Comparison of ENCODE assay signal across 17 cellular contexts in the genomic region with DNA sequence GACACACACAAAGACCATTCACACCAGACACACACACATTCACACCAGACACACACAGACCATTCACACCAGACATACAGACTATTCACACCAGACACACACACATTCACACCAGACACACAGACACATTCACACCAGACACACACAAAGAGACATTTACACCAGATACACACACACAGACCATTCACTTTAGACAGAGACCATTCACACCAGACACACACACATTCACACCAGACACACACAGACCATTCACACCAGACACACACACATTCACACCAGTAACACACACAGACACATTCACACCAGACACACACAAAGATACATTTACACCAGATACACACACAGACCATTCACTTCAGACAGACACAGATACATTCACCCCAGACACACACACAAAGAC. TPM values are rescaled to one million over a fixed set of nuclear protein-coding genes. Genes with fewer than 3 reads are reported as not detected.
DNase-seq lines count a peak whose midpoint lies in the region; ATAC-seq, FAIRE-seq and TF ChIP-seq lines count a peak whose summit lies in the region.
"Had no signal": no experiment of that assay in that cellular context is flagged by ENCODE, and none has a peak within 500 bp of the region (broad histone marks: within the 10 kb centered on the region; RNA-seq: fewer than 3 reads in every experiment).

No MANE protein-coding gene starts in this region.

- no peak for TF ChIP-seq CTCF in bronchial epithelial cell (IDR thresholded peaks at IDR 0.05; ENCODE audit: insufficient read depth, low read length, severe bottlenecking)

- POLR2A ChIA-PET in T-cell (lab: Charles Lee), result no interaction called here

- no peak overlapping the region for H3K4me3 ChIP-seq in BLaER1 treated with 17β-estradiol and CSF1 and Interleukin-3, amounts not matched to agents 10 nM and 100 nM
- H3K4me3 ChIP-seq in bronchial epithelial cell (ENCODE audit: low read depth, low read length) (no peak overlapping the region), GM23248 (no peak overlapping the region)

- peaks cover 0 to 2% (median 0%) of the 10 kb centered on the region in 11 experiments; a peak in 1 of 22 replicates for H3K9me3 ChIP-seq in BLaER1 treated with 17β-estradiol and CSF1 and Interleukin-3, amounts not matched to agents 10 nM and 100 nM (replicated peaks in 1 of 11)
- H3K9me3 ChIP-seq in GM23248 (ENCODE audit: low read depth), result no peaks in the 10 kb centered on the region

- no peak overlapping the region for H3K27ac ChIP-seq in BLaER1 treated with 17β-estradiol and CSF1 and Interleukin-3, amounts not matched to agents 10 nM and 100 nM
- no peak overlapping the region for H3K27ac ChIP-seq in GM23248
- H3K27ac ChIP-seq: C4-2B had no signal

- no peaks in the 10 kb centered on the region for H3K36me3 Mint-ChIP-seq in T-cell
- H3K36me3 Mint-ChIP-seq: CD4-positive, alpha-beta memory T cell had no signal

- no peaks in the 10 kb centered on the region for H3K79me2 ChIP-seq in GM23248 (ENCODE audit: insufficient read depth)

- H3K27me3 Mint-ChIP-seq in T-cell, result peaks cover 0 to 3% of the 10 kb centered on the region in 2 donors

- no peak for DNase-seq in HTR-8/SVneo (ENCODE audit: insufficient read length, low spot score)
- no peak for DNase-seq in bronchial epithelial cell (ENCODE audit: low read depth)
- DNase-seq in T-cell, result no peak
- DNase-seq in GM23248, result no peak
- DNase-seq: CD4-positive, alpha-beta memory T cell; DMS153; DMS79; GDM1; HCEC 1CT; HFFc6 had no signal

- no peaks in the 10 kb centered on the region for H3K9me2 ChIP-seq in GM23248 (ENCODE audit: insufficient read depth)

- H3K27me3 ChIP-seq in BLaER1 treated with 17β-estradiol and CSF1 and Interleukin-3, amounts not matched to agents 10 nM and 100 nM, result peaks cover 0 to 96% (median 0%) of the 10 kb centered on the region in 11 experiments; a peak in 10 of 22 replicates
- H3K27me3 ChIP-seq in bronchial epithelial cell (ENCODE audit: control insufficient read depth, insufficient read depth, low read length), result no peaks in the 10 kb centered on the region
- H3K27me3 ChIP-seq in GM23248 (replicated peaks; ENCODE audit: insufficient read depth), result peaks cover 26% of the 10 kb centered on the region

- H2AFZ ChIP-seq in GM23248, result no peak overlapping the region

- in situ Hi-C loops in GM23248 (cut with MboI), result no loop called here

- no peak overlapping the region for H3K4me3 Mint-ChIP-seq in T-cell
- H3K4me3 Mint-ChIP-seq: B cell; CD4-positive, alpha-beta memory T cell; HFFc6 had no signal

- no peaks in the 10 kb centered on the region for H3F3A ChIP-seq in GM23248 (ENCODE audit: insufficient read depth)

- no peaks in the 10 kb centered on the region for H3K36me3 ChIP-seq in BLaER1 treated with 17β-estradiol and CSF1 and Interleukin-3, amounts not matched to agents 10 nM and 100 nM
- H3K36me3 ChIP-seq in bronchial epithelial cell (ENCODE audit: control insufficient read depth, insufficient read depth, low read length) (no peaks in the 10 kb centered on the region), GM23248 (ENCODE audit: low read depth) (no peaks in the 10 kb centered on the region)

- H3K4me1 Mint-ChIP-seq in T-cell, result no peaks in the 10 kb centered on the region
- H3K4me1 Mint-ChIP-seq: B cell; CD4-positive, alpha-beta memory T cell had no signal

- no peaks in the 10 kb centered on the region for H3K9me3 Mint-ChIP-seq in T-cell
- H3K9me3 Mint-ChIP-seq: CD4-positive, alpha-beta memory T cell; HFFc6 had no signal

- peaks cover 0 to 22% (median 10%) of the 10 kb centered on the region in 10 experiments; a peak in 11 of 20 replicates for H3K4me1 ChIP-seq in BLaER1 treated with 17β-estradiol and CSF1 and Interleukin-3, amounts not matched to agents 10 nM and 100 nM
- H3K4me1 ChIP-seq in GM23248 (ENCODE audit: insufficient read depth), result no peaks in the 10 kb centered on the region

- H3K27ac Mint-ChIP-seq in T-cell, result no peak overlapping the region
- H3K27ac Mint-ChIP-seq: B cell; CD4-positive, alpha-beta memory T cell; HFFc6 had no signal

- H3K9ac ChIP-seq in BLaER1 treated with 17β-estradiol and CSF1 and Interleukin-3, amounts not matched to agents 10 nM and 100 nM, result no peak overlapping the region
- no peak overlapping the region for H3K9ac ChIP-seq in GM23248

- ATAC-seq in T-cell (replicated peaks in 1 of 4) (no peak), HG03280 (IDR thresholded peaks at IDR 0.05; ENCODE audit: unreplicated experiment) (no peak)

- peaks cover 0 to 49% (median 0%) of the 10 kb centered on the region in 11 experiments; a peak in 5 of 22 replicates for H4K20me1 ChIP-seq in BLaER1 treated with 17β-estradiol and CSF1 and Interleukin-3, amounts not matched to agents 10 nM and 100 nM
- no peaks in the 10 kb centered on the region for H4K20me1 ChIP-seq in GM23248 (ENCODE audit: insufficient read depth)

- peak overlapping the region in 6 of 11 experiments; percentile 26 to 52 (median 36); a peak in 6 of 22 replicates for H3K4me2 ChIP-seq in BLaER1 treated with 17β-estradiol and CSF1 and Interleukin-3, amounts not matched to agents 10 nM and 100 nM
- no peak overlapping the region for H3K4me2 ChIP-seq in GM23248 (ENCODE audit: unreplicated experiment)

- CTCF ChIA-PET in T-cell (lab: Charles Lee), result no interaction called here

- FAIRE-seq in HTR-8/SVneo (lab: Jason Lieb, UNC) (peak; percentile 13), bronchial epithelial cell (lab: Jason Lieb, UNC) (peak; percentile 96)
- FAIRE-seq: H54 had no signal

RNA-seq across cellular contexts. Expression of gene FCN1, which starts 29.0 kb away (rescaled TPM):
- total RNA-seq in bronchial epithelial cell (not detected in 2 replicates), T-cell (1 to 10 TPM in 1 of 5 donors, under 1 TPM in 3, not detected in 1; 0.25 to 1.8 (median 0.55) TPM)
- not detected in 2 replicates for total RNA-seq in GM23248 (2014; rRNA removed; shearing (Covaris generic))
- not detected in 2 replicates for polyA plus RNA-seq in GM23248 (2016; fragmentation: Nextera tagmentation; extraction: Ambion mirVana)
- total RNA-seq: A172, Daoy, HFFc6 had no signal
